1 cellular context compared by ENCODE assay signal in the genomic region with DNA sequence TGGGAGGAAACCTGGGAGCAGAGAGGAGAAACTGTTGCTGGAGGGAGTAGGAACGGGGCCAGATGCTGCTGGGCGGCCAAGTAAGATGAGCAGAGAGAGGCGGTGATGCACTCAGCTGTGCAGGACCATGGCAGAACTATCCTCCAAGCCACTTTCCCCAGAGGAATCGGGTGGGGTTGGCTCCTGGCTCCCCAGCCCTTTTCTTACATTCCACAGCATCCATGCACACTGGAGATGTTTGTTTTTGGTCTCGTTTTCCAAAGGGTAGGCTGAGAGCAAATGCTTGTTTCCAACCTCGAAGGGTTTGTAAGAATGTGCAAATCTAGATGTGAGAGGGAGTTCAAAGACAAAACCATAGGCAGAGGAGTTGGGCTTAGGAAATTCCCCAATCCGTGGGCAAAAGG.
TF ChIP-seq lines count a peak whose summit lies in the region.

No MANE protein-coding gene starts in this region.

TF ChIP-seq in IMR-90, 13 proteins besides CTCF, POLR2A, EP300 and RAD21 (continued from another document):
- peak; percentile 52; the same call in 1 of the 2 replicates for TF ChIP-seq BHLHE40 (IDR thresholded peaks at IDR 0.05; ENCODE audit: low read depth, low read length)
